In genomic region chr7:132425920-132426319, GRCh38 we compare ENCODE assay signal across 14 cellular contexts.
"Had no signal": no experiment of that assay in that cellular context is flagged by ENCODE, and none has a peak within 500 bp of the region (broad histone marks: within the 10 kb centered on the region; RNA-seq: fewer than 3 reads in every experiment).

No MANE protein-coding gene starts in this region.

- H3K27me3 Mint-ChIP-seq: stimulated activated naive CD8-positive, alpha-beta T cell treated with anti-CD3 and anti-CD28 coated beads, Interleukin-15, amount 100 ng/mL, for 72 hours had no signal

- H3K36me3 ChIP-seq: gastroesophageal sphincter, SJCRH30, tibial artery had no signal

- H3K4me3 Mint-ChIP-seq: mesothelial cell of epicardium; stimulated activated naive CD8-positive, alpha-beta T cell treated with anti-CD3 and anti-CD28 coated beads, Interleukin-15, amount 100 ng/mL, for 72 hours had no signal

- H3K9me3 ChIP-seq: gastroesophageal sphincter, SJCRH30, tibial artery had no signal

- H3K27me3 ChIP-seq: gastroesophageal sphincter, SJCRH30, tibial artery had no signal

- H3K36me3 Mint-ChIP-seq: mesothelial cell of epicardium had no signal

- H3K27ac ChIP-seq: epithelial cell of prostate, gastroesophageal sphincter, SJCRH30, tibial artery had no signal

- DNase-seq: activated CD4-positive, alpha-beta T cell treated with anti-CD3 and anti-CD28 coated beads, Interleukin-2, amount 50 U/mL, for 4 hours; activated gamma-delta T cell treated with Interleukin-2 at 50 U/mL for 16 hours; activated T-cell treated with anti-CD3 and anti-CD28 coated beads, Interleukin-2, amount 50 U/mL, for 48 hours; caudate nucleus; effector CD4-positive, alpha-beta T cell; kidney; SJCRH30; stimulated activated CD4-positive, alpha-beta T cell treated with anti-CD3 and anti-CD28 coated beads, Interleukin-4, amount 100 ng/mL, for 24 hours; stimulated activated naive CD8-positive, alpha-beta T cell treated with anti-CD3 and anti-CD28 coated beads, Interleukin-15, amount 100 ng/mL, for 72 hours; tibial artery had no signal

- H3K4me3 ChIP-seq: coronary artery, gastroesophageal sphincter, SJCRH30, tibial artery had no signal

- H3K27ac Mint-ChIP-seq: mesothelial cell of epicardium had no signal

- ATAC-seq: gastroesophageal sphincter had no signal
